1 cellular context compared by ENCODE assay signal in the genomic region with DNA sequence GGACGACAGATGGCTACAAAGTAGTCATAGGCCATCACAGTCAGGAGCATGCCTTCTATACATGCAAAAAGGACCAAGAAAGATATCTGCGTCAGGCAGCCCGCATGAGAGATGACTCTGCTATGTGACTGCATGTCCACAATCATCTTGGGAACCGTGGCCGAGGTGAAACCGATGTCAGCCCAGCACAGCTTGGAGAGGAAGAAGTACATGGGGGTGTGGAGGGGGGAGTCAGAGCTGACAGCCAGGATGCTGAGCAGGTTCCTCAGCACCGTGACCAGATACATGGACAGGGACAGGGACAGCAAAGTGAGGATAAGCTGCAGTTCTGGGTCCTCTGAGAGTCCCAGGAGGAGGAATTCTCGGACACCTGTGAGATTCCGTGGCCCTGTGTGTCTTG. TPM values are rescaled to one million over a fixed set of nuclear protein-coding genes. Genes with fewer than 3 reads are reported as not detected.
"Had no signal": no experiment of that assay in that cellular context is flagged by ENCODE, and none has a peak within 500 bp of the region (broad histone marks: within the 10 kb centered on the region; RNA-seq: fewer than 3 reads in every experiment).

No MANE protein-coding gene starts in this region.

RNA-seq across cellular contexts. Expression of a gene that starts 48.6 kb away (rescaled TPM):
- total RNA-seq: G401 had no signal
